Comparison of ENCODE assay signal across 16 cellular contexts in the genomic region with DNA sequence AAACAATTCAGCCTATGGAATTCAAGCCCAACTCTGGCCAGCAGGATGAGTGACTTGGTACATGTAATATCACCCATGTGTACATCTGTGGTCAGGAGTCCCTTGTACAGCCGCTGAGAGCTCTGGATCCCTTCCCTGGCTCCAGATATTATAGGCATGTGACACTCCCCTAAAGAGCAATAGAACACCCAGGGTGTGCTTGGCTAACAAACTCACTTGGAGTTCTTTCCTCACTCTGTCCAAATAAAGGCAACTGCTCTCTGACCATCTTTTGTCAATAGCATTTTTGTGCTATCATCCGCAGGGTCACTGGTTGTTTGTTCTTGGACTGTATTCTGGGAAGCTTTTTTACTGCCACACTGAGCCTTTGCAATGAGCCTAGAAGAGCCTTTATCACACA.
A peak's percentile ranks its signal among the peaks of the same experiment; 100 is the strongest.
DNase-seq lines count a peak whose midpoint lies in the region; ATAC-seq and TF ChIP-seq lines count a peak whose summit lies in the region.
"Had no signal": no experiment of that assay in that cellular context is flagged by ENCODE, and none has a peak within 500 bp of the region (broad histone marks: within the 10 kb centered on the region; RNA-seq: fewer than 3 reads in every experiment).

No MANE protein-coding gene starts in this region.

- no peak overlapping the region for H3K4me2 ChIP-seq in mammary epithelial cell (ENCODE audit: insufficient read depth, low read depth, low read length)

- no peak overlapping the region for H3K4me3 Mint-ChIP-seq in activated T-helper 17 cell treated with anti-CD3 and anti-CD28 coated beads, Interleukin-2, amount 50 U/mL, for 72 hours
- H3K4me3 Mint-ChIP-seq: activated CD4-positive, alpha-beta memory T cell treated with anti-CD3 and anti-CD28 coated beads, Interleukin-2, amount 10 ng/mL, durations not matched to agents 7 days and 5 days; immature natural killer cell had no signal

- peaks cover 5 to 11% of the 10 kb centered on the region in 2 donors for H3K4me1 ChIP-seq in breast epithelium
- H3K4me1 ChIP-seq in mammary epithelial cell (ENCODE audit: insufficient read depth, low read length), result peaks cover 5% of the 10 kb centered on the region
- no peaks in the 10 kb centered on the region for H3K4me1 ChIP-seq in aorta (ENCODE audit: control insufficient read depth in 1 of 2, insufficient read depth in 2 of 2, low read length in 2 of 2)
- no peaks in the 10 kb centered on the region for H3K4me1 ChIP-seq in A673 (ENCODE audit: insufficient read depth, low read length, poor library complexity, severe bottlenecking)
- H3K4me1 ChIP-seq: SJCRH30 had no signal

- no peaks in the 10 kb centered on the region for H3K4me1 Mint-ChIP-seq in activated T-helper 17 cell treated with anti-CD3 and anti-CD28 coated beads, Interleukin-2, amount 50 U/mL, for 72 hours
- H3K4me1 Mint-ChIP-seq: activated CD4-positive, alpha-beta memory T cell treated with anti-CD3 and anti-CD28 coated beads, Interleukin-2, amount 10 ng/mL, durations not matched to agents 7 days and 5 days; immature natural killer cell had no signal

- no peak overlapping the region for H2AFZ ChIP-seq in mammary epithelial cell (ENCODE audit: low read depth, low read length)
- H2AFZ ChIP-seq: GM23248 had no signal

- ATAC-seq in Right ventricle myocardium superior (ENCODE audit: poor library complexity), result peak; percentile 93
- ATAC-seq in aorta (ENCODE audit: low FRiP score), result peak; percentile 69
- no peak for ATAC-seq in activated T-helper 17 cell treated with anti-CD3 and anti-CD28 coated beads, Interleukin-2, amount 50 U/mL, for 72 hours (replicated peaks)

- dilution Hi-C loops in mammary epithelial cell (cut with HindIII; ENCODE audit: low sequenced_read_pairs), result no loop called here

- intact Hi-C loops in breast epithelium (cut with DNase I; ENCODE audit: low total_unique reads), result loop anchor here (2.0 kb wide), 1 partner anchor 27 kb away; no protein-coding TSS in a partner anchor
- intact Hi-C loops in mammary epithelial cell (cut with micrococcal nuclease), result no loop called here
- intact Hi-C loops in Right ventricle myocardium superior (cut with DNase I), result loop anchor here (5.0 kb wide), 1 partner anchor 88 kb away; no protein-coding TSS in a partner anchor
- intact Hi-C loops in aorta (cut with DNase I), result no loop called here
- intact Hi-C loops in A673 (cut with micrococcal nuclease; ENCODE audit: unreplicated experiment), result no loop called here

- no peaks in the 10 kb centered on the region for H3K9me3 Mint-ChIP-seq in activated T-helper 17 cell treated with anti-CD3 and anti-CD28 coated beads, Interleukin-2, amount 50 U/mL, for 72 hours
- H3K9me3 Mint-ChIP-seq: activated CD4-positive, alpha-beta memory T cell treated with anti-CD3 and anti-CD28 coated beads, Interleukin-2, amount 10 ng/mL, durations not matched to agents 7 days and 5 days had no signal

- H3K27me3 ChIP-seq in breast epithelium, result no peaks in the 10 kb centered on the region
- H3K27me3 ChIP-seq in mammary epithelial cell (ENCODE audit: insufficient read depth, low read length), result no peaks in the 10 kb centered on the region
- H3K27me3 ChIP-seq in aorta (ENCODE audit: control insufficient read depth in 1 of 2, insufficient read depth in 2 of 2, low read length in 1 of 2), result no peaks in the 10 kb centered on the region
- H3K27me3 ChIP-seq in A673 (replicated peaks; ENCODE audit: insufficient read depth, low read depth, low read length, poor library complexity), result no peaks in the 10 kb centered on the region
- H3K27me3 ChIP-seq: SJCRH30 had no signal

- CTCF ChIA-PET in mammary epithelial cell (lab: Charles Lee; ENCODE audit: low non-redundant PET), result no interaction called here
- CTCF ChIA-PET in A673 (lab: Charles Lee), result no interaction called here

- H3K36me3 Mint-ChIP-seq in activated T-helper 17 cell treated with anti-CD3 and anti-CD28 coated beads, Interleukin-2, amount 50 U/mL, for 72 hours (ENCODE audit: low read depth), result no peaks in the 10 kb centered on the region
- H3K36me3 Mint-ChIP-seq: immature natural killer cell had no signal

- no peak overlapping the region for H3K4me3 ChIP-seq in breast epithelium
- no peak overlapping the region for H3K4me3 ChIP-seq in mammary epithelial cell (replicated peaks in 1 of 3; ENCODE audit: insufficient read depth in 1 of 3, low read depth in 2 of 3, low read length in 3 of 3)
- no peak overlapping the region for H3K4me3 ChIP-seq in aorta (ENCODE audit: low read length in 2 of 2)
- H3K4me3 ChIP-seq in A673 (ENCODE audit: low read depth, low read length, poor library complexity, severe bottlenecking), result no peak overlapping the region
- H3K4me3 ChIP-seq: GM23248, SJCRH30 had no signal

- in situ Hi-C loops in mammary epithelial cell (cut with MboI; ENCODE audit: low sequenced_read_pairs in 2 of 2), result no loop called here

- H3K36me3 ChIP-seq in breast epithelium (no peaks in the 10 kb centered on the region), mammary epithelial cell (ENCODE audit: insufficient read depth, low read length) (no peaks in the 10 kb centered on the region), aorta (ENCODE audit: control insufficient read depth in 1 of 2, insufficient read depth in 2 of 2, low read length in 1 of 2) (no peaks in the 10 kb centered on the region), A673 (ENCODE audit: insufficient read depth, low read length, poor library complexity, severe bottlenecking) (no peaks in the 10 kb centered on the region)
- H3K36me3 ChIP-seq: SJCRH30 had no signal

- H3K27ac ChIP-seq in breast epithelium (peak overlapping the region; percentile 41 to 44), mammary epithelial cell (ENCODE audit: insufficient read depth, low read depth, low read length) (no peak overlapping the region), aorta (ENCODE audit: low read depth in 1 of 2, low read length in 2 of 2) (no peak overlapping the region), A673 (ENCODE audit: low read depth, low read length, poor library complexity, severe bottlenecking) (no peak overlapping the region)
- H3K27ac ChIP-seq: GM23248, SJCRH30 had no signal

- H3K27ac Mint-ChIP-seq in activated T-helper 17 cell treated with anti-CD3 and anti-CD28 coated beads, Interleukin-2, amount 50 U/mL, for 72 hours, result no peak overlapping the region
- H3K27ac Mint-ChIP-seq: activated CD4-positive, alpha-beta memory T cell treated with anti-CD3 and anti-CD28 coated beads, Interleukin-2, amount 10 ng/mL, durations not matched to agents 7 days and 5 days; immature natural killer cell had no signal

- TF ChIP-seq CTCF in breast epithelium (IDR thresholded peaks at IDR 0.05) (no peak), mammary epithelial cell (conservative IDR thresholded peaks at IDR 0.05 in 1 of 2, IDR thresholded peaks at IDR 0.05 in 1 of 2; ENCODE audit: extremely low read depth in 1 of 2, insufficient read depth in 1 of 2, low read depth in 1 of 2, low read length in 2 of 2) (no peak), GM20000 (IDR thresholded peaks at IDR 0.05; ENCODE audit: extremely low read depth, missing control alignments) (no peak), A673 (conservative IDR thresholded peaks at IDR 0.05; ENCODE audit: low read depth, low read length) (no peak)

- no peak for TF ChIP-seq POLR2A in breast epithelium (IDR thresholded peaks at IDR 0.05)

- WGBS in mammary epithelial cell (ENCODE audit: low coverage, missing lambda C conversion rate), result 4% methylated on average over 2 of the region's 2 CpGs
- WGBS in aorta, 2 donors, result 65 to 66% methylated on average over 2 of the region's 2 CpGs

- peaks cover 26% of the 10 kb centered on the region for H3K27me3 Mint-ChIP-seq in activated T-helper 17 cell treated with anti-CD3 and anti-CD28 coated beads, Interleukin-2, amount 50 U/mL, for 72 hours
- H3K27me3 Mint-ChIP-seq: activated CD4-positive, alpha-beta memory T cell treated with anti-CD3 and anti-CD28 coated beads, Interleukin-2, amount 10 ng/mL, durations not matched to agents 7 days and 5 days had no signal

- H3K9me3 ChIP-seq in breast epithelium (no peaks in the 10 kb centered on the region), mammary epithelial cell (replicated peaks; ENCODE audit: insufficient read depth, low read length) (no peaks in the 10 kb centered on the region), aorta (ENCODE audit: control insufficient read depth, low read length) (no peaks in the 10 kb centered on the region), A673 (ENCODE audit: low read depth, low read length, poor library complexity, severe bottlenecking) (no peaks in the 10 kb centered on the region)
- H3K9me3 ChIP-seq: SJCRH30 had no signal

- BruUV-seq in mammary epithelial cell (replicated peaks; lab: Mats Ljungman, UMichigan) (no TSS peak), A673 (replicated peaks; lab: Mats Ljungman, UMichigan) (no TSS peak)

- no peak overlapping the region for H3K9ac ChIP-seq in mammary epithelial cell (ENCODE audit: insufficient read depth, low read length)
- H3K9ac ChIP-seq: GM23248 had no signal

- POLR2A ChIA-PET in A673 (lab: Charles Lee; ENCODE audit: low non-redundant PET), result no interaction called here

- peak in 1 of 2 donors; percentile 57 for DNase-seq in breast epithelium (ENCODE audit: low spot score in 2 of 2)
- DNase-seq in mammary epithelial cell, result no peak
- peak; percentile 40 for DNase-seq in Right ventricle myocardium superior
- peak; percentile 13 for DNase-seq in myocyte (ENCODE audit: low read depth)
- DNase-seq in aorta, result no peak
- DNase-seq in GM20000 (ENCODE audit: low spot score), result no peak
- DNase-seq in A673 (ENCODE audit: low spot score), result no peak
- DNase-seq: activated CD4-positive, alpha-beta memory T cell treated with anti-CD3 and anti-CD28 coated beads, Interleukin-2, amount 10 ng/mL, durations not matched to agents 7 days and 5 days; COR-L47; effector memory CD4-positive, alpha-beta T cell; GM23248; immature natural killer cell; NCI-H345; SJCRH30; stimulated activated CD4-positive, alpha-beta T cell treated with anti-CD3 and anti-CD28 coated beads, Interleukin-2, amount 100 ng/mL, for 48 hours had no signal

- H3K79me2 ChIP-seq in mammary epithelial cell (ENCODE audit: insufficient read depth, low read length), result no peaks in the 10 kb centered on the region

- H4K20me1 ChIP-seq in mammary epithelial cell (ENCODE audit: insufficient read depth, low read length), result no peaks in the 10 kb centered on the region

Comparison
In these comparisons a context has a peak if more than half of its experiments do, and no peak if none do; other contexts are left out.
1. H3K27ac ChIP-seq: peak in breast epithelium (2 of 2); none in mammary epithelial cell (single experiment), aorta (0 of 2) and A673 (single experiment).
2. intact Hi-C loops: an anchor here in breast epithelium (2.0 kb wide) and Right ventricle myocardium superior (5.0 kb wide); none called in mammary epithelial cell, aorta and A673.
3. DNase-seq: peak in Right ventricle myocardium superior (single experiment) and myocyte (single experiment); none in mammary epithelial cell (single experiment), aorta (0 of 2), GM20000 (single experiment) and A673 (single experiment).